9 cellular contexts compared by ENCODE assay signal in the genomic region with DNA sequence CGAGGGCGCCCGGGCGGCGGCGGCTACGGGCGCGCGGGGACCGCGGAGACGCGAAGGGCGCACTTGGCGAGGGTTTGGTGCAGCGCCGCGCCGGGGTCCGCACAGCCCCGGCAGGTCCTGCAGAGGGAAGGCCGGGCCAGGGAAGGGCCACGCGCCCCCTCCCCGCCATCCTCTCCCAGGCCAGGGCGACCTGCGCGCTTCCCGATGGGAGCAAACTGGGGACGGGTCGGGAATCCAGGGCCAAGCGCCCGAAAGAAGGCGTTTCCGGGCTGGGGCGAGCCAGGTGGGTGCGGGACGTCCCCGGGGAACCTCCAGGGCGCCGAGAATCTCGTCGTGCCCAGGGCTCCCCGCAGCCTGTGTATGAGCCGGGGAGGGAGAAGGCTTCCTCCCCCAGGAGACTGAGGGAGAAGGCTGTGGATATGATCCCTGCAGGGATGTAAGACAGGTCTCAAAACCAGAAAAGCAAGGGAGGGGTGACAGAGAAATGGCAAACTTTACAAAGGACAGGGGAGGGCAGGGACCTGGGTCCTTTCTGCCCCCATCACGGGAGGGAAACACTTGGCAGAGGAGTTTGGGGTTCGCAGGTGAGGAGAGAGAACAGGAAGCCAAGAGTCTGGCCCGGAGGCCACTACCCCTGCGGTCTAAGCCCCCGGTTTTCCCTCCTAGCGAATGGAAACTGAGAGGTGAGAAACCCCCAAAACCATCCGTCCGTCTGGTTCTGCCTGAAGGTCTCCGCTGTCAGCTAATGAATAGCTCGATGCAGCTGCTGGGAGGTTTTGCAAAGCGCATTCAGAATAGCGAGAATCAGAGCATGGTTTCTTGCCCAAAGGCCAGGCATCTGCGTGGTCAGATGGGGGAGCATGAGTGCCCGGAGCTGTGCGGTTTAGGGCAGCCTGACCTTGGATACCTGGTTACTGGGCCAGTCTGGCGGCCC. TPM values are rescaled to one million over a fixed set of nuclear protein-coding genes. Genes with fewer than 3 reads are reported as not detected.
DNase-seq lines count a peak whose midpoint lies in the region; ATAC-seq and TF ChIP-seq lines count a peak whose summit lies in the region.
"Had no signal": no experiment of that assay in that cellular context is flagged by ENCODE, and none has a peak within 500 bp of the region (broad histone marks: within the 10 kb centered on the region; RNA-seq: fewer than 3 reads in every experiment).

No MANE protein-coding gene starts in this region.

- TF ChIP-seq CTCF in nephron (IDR thresholded peaks at IDR 0.05; ENCODE audit: unreplicated experiment in 3 of 3), result no peak

- H3K36me3 Mint-ChIP-seq in CD4-positive, CD25-positive, alpha-beta regulatory T cell, result no peaks in the 10 kb centered on the region
- H3K36me3 Mint-ChIP-seq in central memory CD8-positive, alpha-beta T cell (ENCODE audit: insufficient read depth), result no peaks in the 10 kb centered on the region
- H3K36me3 Mint-ChIP-seq in nephron (ENCODE audit: low read depth), result no peaks in the 10 kb centered on the region

- H3K27me3 ChIP-seq in CD4-positive, CD25-positive, alpha-beta regulatory T cell (ENCODE audit: control insufficient read depth, insufficient read depth, low read length), result peaks cover 18% of the 10 kb centered on the region

- no peak overlapping the region for H3K4me3 ChIP-seq in CD4-positive, CD25-positive, alpha-beta regulatory T cell (ENCODE audit: low read depth, low read length)

- H3K4me3 Mint-ChIP-seq in CD4-positive, CD25-positive, alpha-beta regulatory T cell, result peak overlapping the region in 3 of 4 donors; percentile 11 to 63 (median 29)
- peak overlapping the region; percentile 73 for H3K4me3 Mint-ChIP-seq in central memory CD8-positive, alpha-beta T cell
- peak overlapping the region; percentile 59 to 69 (median 60) for H3K4me3 Mint-ChIP-seq in nephron

- peaks cover 0 to 23% (median 6%) of the 10 kb centered on the region in 4 donors for H3K4me1 Mint-ChIP-seq in CD4-positive, CD25-positive, alpha-beta regulatory T cell
- H3K4me1 Mint-ChIP-seq in central memory CD8-positive, alpha-beta T cell, result peaks cover 26% of the 10 kb centered on the region
- H3K4me1 Mint-ChIP-seq in nephron, result peaks cover 10% of the 10 kb centered on the region

- H3K4me1 ChIP-seq in CD4-positive, CD25-positive, alpha-beta regulatory T cell (ENCODE audit: control insufficient read depth, insufficient read depth, low read length, poor library complexity, severe bottlenecking), result peaks cover 16% of the 10 kb centered on the region

- no peaks in the 10 kb centered on the region for H3K9me3 ChIP-seq in CD4-positive, CD25-positive, alpha-beta regulatory T cell (ENCODE audit: control insufficient read depth in 2 of 2, low read length in 2 of 2)

- peak overlapping the region in 2 of 3 donors; percentile 25 to 49 for H3K27ac Mint-ChIP-seq in CD4-positive, CD25-positive, alpha-beta regulatory T cell
- no peak overlapping the region for H3K27ac Mint-ChIP-seq in central memory CD8-positive, alpha-beta T cell (ENCODE audit: low read depth)
- H3K27ac Mint-ChIP-seq in nephron, result no peak overlapping the region

- peaks cover 0 to 1% (median 0%) of the 10 kb centered on the region in 7 donors for H3K9me3 Mint-ChIP-seq in CD4-positive, CD25-positive, alpha-beta regulatory T cell
- no peaks in the 10 kb centered on the region for H3K9me3 Mint-ChIP-seq in central memory CD8-positive, alpha-beta T cell
- H3K9me3 Mint-ChIP-seq in nephron, result no peaks in the 10 kb centered on the region

- no peaks in the 10 kb centered on the region for H3K36me3 ChIP-seq in CD4-positive, CD25-positive, alpha-beta regulatory T cell (ENCODE audit: control insufficient read depth, insufficient read depth, low read length)

- no peak for DNase-seq in CD4-positive, CD25-positive, alpha-beta regulatory T cell
- DNase-seq in GM19240 (ENCODE audit: insufficient read length, low spot score) (peak; percentile 72), NCI-H446 (lab: John Stamatoyannopoulos, UW) (no peak), NCI-H345 (lab: John Stamatoyannopoulos, UW) (no peak)
- DNase-seq in central memory CD8-positive, alpha-beta T cell (ENCODE audit: low spot score in 2 of 2), result no peak
- DNase-seq in stimulated activated CD8-positive, alpha-beta memory T cell treated with anti-CD3 and anti-CD28 coated beads, Interleukin-4, amount 100 ng/mL, for 48 hours, result no peak

- ATAC-seq in CD4-positive, CD25-positive, alpha-beta regulatory T cell (ENCODE audit: low read depth in 2 of 2), result no peak
- peak; percentile 84 for ATAC-seq in HG03196 (IDR thresholded peaks at IDR 0.05; ENCODE audit: unreplicated experiment)
- ATAC-seq in central memory CD8-positive, alpha-beta T cell (replicated peaks; ENCODE audit: extremely low read depth, poor library complexity, severe bottlenecking), result peak; percentile 24

- no peak overlapping the region for H3K27ac ChIP-seq in CD4-positive, CD25-positive, alpha-beta regulatory T cell (ENCODE audit: insufficient read depth, low read length, poor library complexity, severe bottlenecking)

- H3K27me3 Mint-ChIP-seq in CD4-positive, CD25-positive, alpha-beta regulatory T cell, result peaks cover 45% of the 10 kb centered on the region
- peaks cover 55% of the 10 kb centered on the region for H3K27me3 Mint-ChIP-seq in central memory CD8-positive, alpha-beta T cell
- peaks cover 66% of the 10 kb centered on the region for H3K27me3 Mint-ChIP-seq in nephron (ENCODE audit: low read depth)

RNA-seq across cellular contexts. Expression of a gene that starts 0.7 kb away (rescaled TPM):
- total RNA-seq in CD4-positive, CD25-positive, alpha-beta regulatory T cell, result 1.8 TPM
- polyA plus RNA-seq in CD4-positive, CD25-positive, alpha-beta regulatory T cell, result 1 to 10 TPM in 1 of 4 donors, under 1 TPM in 3; 0.43 to 1.4 (median 0.63) TPM
- total RNA-seq: HT1080 had no signal

RNA-seq across cellular contexts. Expression of a gene that starts 56.9 kb away (rescaled TPM):
- 20.0 TPM for total RNA-seq in CD4-positive, CD25-positive, alpha-beta regulatory T cell
- 1 to 10 TPM in 3 of 4 donors, under 1 TPM in 1; 0.56 to 1.6 (median 1.2) TPM for polyA plus RNA-seq in CD4-positive, CD25-positive, alpha-beta regulatory T cell

Comparison
In these comparisons a context has a peak if more than half of its experiments do, and no peak if none do; other contexts are left out.
1. ATAC-seq: peak in HG03196 (single experiment) and central memory CD8-positive, alpha-beta T cell (single experiment); none in CD4-positive, CD25-positive, alpha-beta regulatory T cell (0 of 2).
2. H3K27ac Mint-ChIP-seq: peak in CD4-positive, CD25-positive, alpha-beta regulatory T cell (2 of 3); none in central memory CD8-positive, alpha-beta T cell (single experiment) and nephron (0 of 3).
3. Peak in every context shown above with its lines, with median percentiles within 50 percentile points of each other: H3K4me3 Mint-ChIP-seq.